In the genomic region with DNA sequence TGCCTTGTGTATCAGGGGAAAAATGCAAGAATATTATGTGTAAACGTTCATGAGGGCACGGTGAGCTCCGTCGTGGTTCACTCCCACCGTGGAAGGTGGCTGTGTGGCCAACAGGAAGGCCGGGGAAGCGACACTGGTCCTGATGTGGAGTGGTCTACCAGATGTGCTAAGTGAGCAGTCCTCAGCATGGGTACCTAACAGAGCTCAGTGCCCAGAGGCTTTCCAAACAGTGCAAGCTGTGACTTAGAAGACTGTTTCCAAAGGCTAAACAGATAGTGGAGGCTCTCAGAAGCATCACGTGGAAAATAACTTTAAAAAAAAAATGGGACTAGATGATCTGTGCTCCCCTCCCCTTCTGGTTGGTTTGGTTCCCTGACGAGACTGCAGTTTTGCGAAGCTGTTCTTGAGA, we compare ENCODE assay signal across 10 cellular contexts.
A peak's percentile ranks its signal among the peaks of the same experiment; 100 is the strongest.
DNase-seq lines count a peak whose midpoint lies in the region; ATAC-seq and TF ChIP-seq lines count a peak whose summit lies in the region.
"Had no signal": no experiment of that assay in that cellular context is flagged by ENCODE, and none has a peak within 500 bp of the region (broad histone marks: within the 10 kb centered on the region; RNA-seq: fewer than 3 reads in every experiment).

No MANE protein-coding gene starts in this region.

- no peak overlapping the region for H4K5ac ChIP-seq in H9 (ENCODE audit: insufficient read length, low read depth, low read length)

- no peak overlapping the region for H2AK5ac ChIP-seq in H9 (ENCODE audit: insufficient read length, low read length)

- H4K91ac ChIP-seq in H9 (ENCODE audit: insufficient read length, low read depth, low read length): no peak overlapping the region

- H3K9ac ChIP-seq in H9 (ENCODE audit: extremely low read depth, insufficient read length, low read length): no peak overlapping the region

- no peak overlapping the region for H4K8ac ChIP-seq in H9 (replicated peaks; ENCODE audit: insufficient read length, low read depth, low read length)

- no peak overlapping the region for H2BK15ac ChIP-seq in H9 (ENCODE audit: low read depth, low read length)

- no peak overlapping the region for H3K27ac Mint-ChIP-seq in H9
- H3K27ac Mint-ChIP-seq in activated CD4-positive, alpha-beta memory T cell treated with anti-CD3 and anti-CD28 coated beads for 36 hours: peak overlapping the region; percentile 95

- H3K9me3 ChIP-seq in H9 (ENCODE audit: control insufficient read depth, low read depth, low read length): no peaks in the 10 kb centered on the region
- H3K9me3 ChIP-seq: SJCRH30 had no signal

- H3K4ac ChIP-seq in H9 (ENCODE audit: low read depth, low read length): no peak overlapping the region

- H3K9me3 Mint-ChIP-seq in H9: 0 out of 5 replicates have a peak, but pooled peaks cover 0 to 2% of the 10 kb centered on the region in 2 experiments
- H3K9me3 Mint-ChIP-seq in activated CD4-positive, alpha-beta memory T cell treated with anti-CD3 and anti-CD28 coated beads for 36 hours: peaks cover 9% of the 10 kb centered on the region

- no peak overlapping the region for H3K4me3 ChIP-seq in skin epidermis
- H3K4me3 ChIP-seq: SJCRH30 had no signal

- no peak overlapping the region for H3K27ac ChIP-seq in H9 (ENCODE audit: insufficient read length, low read depth, low read length)
- H3K27ac ChIP-seq in skin epidermis: peak overlapping the region in 15 of 21 experiments; percentile 21 to 82 (median 62)
- H3K27ac ChIP-seq: SJCRH30 had no signal

- H2BK5ac ChIP-seq in H9 (ENCODE audit: insufficient read length, low read length): no peak overlapping the region

- no peak overlapping the region for H3K18ac ChIP-seq in H9 (ENCODE audit: insufficient read length, low read depth, low read length)

- peaks cover 10 to 13% (median 10%) of the 10 kb centered on the region in 3 experiments; a peak in 5 of 7 replicates for H3K36me3 Mint-ChIP-seq in H9 (ENCODE audit: insufficient read depth in 1 of 3, low read depth in 3 of 3)
- H3K36me3 Mint-ChIP-seq in activated CD4-positive, alpha-beta memory T cell treated with anti-CD3 and anti-CD28 coated beads for 36 hours: peaks cover 47% of the 10 kb centered on the region

- CTCF ChIA-PET in activated CD4-positive, alpha-beta memory T cell treated with anti-CD3 and anti-CD28 coated beads for 36 hours (lab: Charles Lee): interaction anchor here (0.6 to 2.8 kb wide), 3 partner anchors 12 to 217 kb away, joined by 3 to 13 read pairs (median 5); no protein-coding TSS in a partner anchor

- no peak overlapping the region for H3K23ac ChIP-seq in H9 (ENCODE audit: insufficient read length, low read depth, low read length)

- H4K20me1 ChIP-seq in H9 (ENCODE audit: control insufficient read depth, insufficient read depth, insufficient read length): no peaks in the 10 kb centered on the region

- POLR2A ChIA-PET in activated CD4-positive, alpha-beta memory T cell treated with anti-CD3 and anti-CD28 coated beads for 36 hours (lab: Charles Lee): interaction anchor here (1.6 to 1.9 kb wide), 4 partner anchors 11 to 100 kb away, joined by 4 to 10 read pairs (median 8); no protein-coding TSS in a partner anchor

- no peaks in the 10 kb centered on the region for H3K79me2 ChIP-seq in H9 (ENCODE audit: insufficient read depth, low read length)

- H2BK20ac ChIP-seq in H9 (ENCODE audit: low read depth, low read length, poor library complexity, severe bottlenecking): no peak overlapping the region

- TF ChIP-seq CTCF in H9 (conservative IDR thresholded peaks at IDR 0.05): no peak
- no peak for TF ChIP-seq CTCF in omental fat pad (IDR thresholded peaks at IDR 0.05)

- no peak overlapping the region for H3K56ac ChIP-seq in H9 (ENCODE audit: insufficient read length, low read depth, low read length)

- no peak overlapping the region for H3K4me3 Mint-ChIP-seq in H9
- H3K4me3 Mint-ChIP-seq in activated CD4-positive, alpha-beta memory T cell treated with anti-CD3 and anti-CD28 coated beads for 36 hours: peak overlapping the region; percentile 21

- peaks cover 0 to 21% of the 10 kb centered on the region in 2 experiments; a peak in 2 of 4 replicates for H3K4me1 Mint-ChIP-seq in H9
- H3K4me1 Mint-ChIP-seq in activated CD4-positive, alpha-beta memory T cell treated with anti-CD3 and anti-CD28 coated beads for 36 hours (ENCODE audit: low read depth): peaks cover 84% of the 10 kb centered on the region

- intact Hi-C loops in activated CD4-positive, alpha-beta memory T cell treated with anti-CD3 and anti-CD28 coated beads for 36 hours (cut with micrococcal nuclease): loop anchor here (5.0 kb wide), 1 partner anchor 85 kb away; no protein-coding TSS in a partner anchor

- H3K27me3 ChIP-seq in H9 (ENCODE audit: insufficient read depth, low read length): no peaks in the 10 kb centered on the region
- H3K27me3 ChIP-seq: SJCRH30 had no signal

- no peaks in the 10 kb centered on the region for H3K79me1 ChIP-seq in H9 (ENCODE audit: insufficient read depth, low read depth, low read length, poor library complexity, severe bottlenecking)

- H3K14ac ChIP-seq in H9 (ENCODE audit: insufficient read depth, low read length): no peak overlapping the region

- no peaks in the 10 kb centered on the region for H3K23me2 ChIP-seq in H9 (ENCODE audit: insufficient read length, low read depth, low read length, poor library complexity, severe bottlenecking)

- no peak overlapping the region for H3T11ph ChIP-seq in H9 (ENCODE audit: low read length)

- H3K4me2 ChIP-seq in H9 (ENCODE audit: insufficient read depth, insufficient read length, low read length): no peak overlapping the region

- no peak overlapping the region for H2BK120ac ChIP-seq in H9 (ENCODE audit: low read depth, low read length, poor library complexity, severe bottlenecking)

- no CpG with 5 or more reads among the region's 10 CpGs for WGBS in H9 (ENCODE audit: extremely low coverage, insufficient read length, low lambda C conversion rate)

- no peaks in the 10 kb centered on the region for H3K4me1 ChIP-seq in H9 (ENCODE audit: insufficient read depth, low read length)

- no peaks in the 10 kb centered on the region for H3K27me3 Mint-ChIP-seq in H9 (ENCODE audit: low read depth)
- H3K27me3 Mint-ChIP-seq in activated CD4-positive, alpha-beta memory T cell treated with anti-CD3 and anti-CD28 coated beads for 36 hours: no peaks in the 10 kb centered on the region

- no peak overlapping the region for H2BK12ac ChIP-seq in H9 (ENCODE audit: insufficient read length, low read depth, low read length)

- peak; percentile 21 for DNase-seq in H9
- no peak for DNase-seq in activated CD4-positive, alpha-beta memory T cell treated with anti-CD3 and anti-CD28 coated beads for 36 hours
- peak; percentile 27 for DNase-seq in fibroblast of gingiva (ENCODE audit: low read depth)
- DNase-seq in omental fat pad (ENCODE audit: low spot score): no peak
- no peak for DNase-seq in GM19240 (ENCODE audit: insufficient read length, low spot score)
- DNase-seq in stimulated activated naive CD4-positive, alpha-beta T cell (lab: John Stamatoyannopoulos, UW): no peak
- DNase-seq: NCI-H1930 had no signal

- no peak for ATAC-seq in GM18858 (IDR thresholded peaks at IDR 0.05; ENCODE audit: unreplicated experiment)
- no peak for ATAC-seq in omental fat pad (ENCODE audit: low FRiP score)

- no peak overlapping the region for H2AFZ ChIP-seq in H9 (ENCODE audit: low read length)

Comparison
In these comparisons a context has a peak if more than half of its experiments do, and no peak if none do; other contexts are left out.
1. DNase-seq: peak in H9 (single experiment) and fibroblast of gingiva (single experiment); none in activated CD4-positive, alpha-beta memory T cell treated with anti-CD3 and anti-CD28 coated beads for 36 hours (single experiment), omental fat pad (single experiment), GM19240 (single experiment) and stimulated activated naive CD4-positive, alpha-beta T cell (0 of 6).